In the genomic region with DNA sequence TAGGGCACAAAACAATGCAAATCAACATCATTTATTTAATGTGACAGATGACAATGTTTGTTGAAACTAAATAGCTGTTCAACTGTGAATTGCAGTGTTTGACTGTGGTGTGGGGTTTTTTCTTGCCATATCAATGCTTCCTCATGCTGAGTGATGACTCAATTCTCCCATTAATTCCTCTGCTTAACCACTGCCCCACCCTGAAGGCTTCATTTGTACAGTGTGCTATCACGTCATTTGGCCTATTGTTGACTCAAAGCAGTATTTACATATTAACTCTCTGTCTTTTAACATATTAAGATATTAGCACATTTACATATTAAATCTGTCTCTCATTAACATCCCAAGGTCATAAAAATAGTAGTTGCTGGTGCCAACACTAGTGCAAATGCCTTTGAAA, we compare ENCODE assay signal across 9 cellular contexts.
A peak's percentile ranks its signal among the peaks of the same experiment; 100 is the strongest.
DNase-seq lines count a peak whose midpoint lies in the region; ATAC-seq and TF ChIP-seq lines count a peak whose summit lies in the region.
"Had no signal": no experiment of that assay in that cellular context is flagged by ENCODE, and none has a peak within 500 bp of the region (broad histone marks: within the 10 kb centered on the region; RNA-seq: fewer than 3 reads in every experiment).

No MANE protein-coding gene starts in this region.

- no peaks in the 10 kb centered on the region for H3K27me3 ChIP-seq in brain microvascular endothelial cell (replicated peaks)

- H3K4me3 ChIP-seq in brain microvascular endothelial cell (ENCODE audit: low read depth, low read length): no peak overlapping the region

- no peak for TF ChIP-seq CTCF in brain microvascular endothelial cell (IDR thresholded peaks at IDR 0.05; ENCODE audit: low read depth, low read length, missing control alignments)

- H3K36me3 ChIP-seq in brain microvascular endothelial cell (replicated peaks): no peaks in the 10 kb centered on the region

- H3K27ac ChIP-seq in brain microvascular endothelial cell: no peak overlapping the region

- peak; percentile 48 for DNase-seq in ELR (ENCODE audit: low read depth)
- DNase-seq in HT1080 (ENCODE audit: low read depth): peak; percentile 68
- DNase-seq in brain microvascular endothelial cell: peak; percentile 65
- DNase-seq in T1000 (lab: John Stamatoyannopoulos, UW): no peak
- DNase-seq in NCI-H345 (lab: John Stamatoyannopoulos, UW): no peak
- DNase-seq in NCI-H2196 treated with DMSO at 0.1 percent for 48 hours (lab: John Stamatoyannopoulos, UW; ENCODE audit: unreplicated experiment): no peak
- DNase-seq: RPMI8226 had no signal

- ATAC-seq in GM21381 (IDR thresholded peaks at IDR 0.05; ENCODE audit: unreplicated experiment) (peak; percentile 92), HG02763 (IDR thresholded peaks at IDR 0.05; ENCODE audit: unreplicated experiment) (no peak)

- in situ Hi-C loops in brain microvascular endothelial cell (cut with HindIII; ENCODE audit: low pct_ligation_motif_present, low sequenced_read_pairs): no loop called here

Comparison
In these comparisons a context has a peak if more than half of its experiments do, and no peak if none do; other contexts are left out.
1. DNase-seq: peak in ELR (single experiment), HT1080 (single experiment) and brain microvascular endothelial cell (single experiment); none in T1000 (single experiment), NCI-H345 (single experiment) and NCI-H2196 treated with DMSO at 0.1 percent for 48 hours (single experiment).